29 cellular contexts compared by ENCODE assay signal in genomic region chr6:131839388-131839787, GRCh38. TPM values are rescaled to one million over a fixed set of nuclear protein-coding genes. Genes with fewer than 3 reads are reported as not detected.
"Had no signal": no experiment of that assay in that cellular context is flagged by ENCODE, and none has a peak within 500 bp of the region (broad histone marks: within the 10 kb centered on the region; RNA-seq: fewer than 3 reads in every experiment).

No MANE protein-coding gene starts in this region.

- H3K27ac Mint-ChIP-seq: immature natural killer cell; memory B cell; naive B cell; naive thymus-derived CD8-positive, alpha-beta T cell had no signal

- H2AFZ ChIP-seq: hepatocyte had no signal

- H3K4me3 Mint-ChIP-seq: immature natural killer cell; memory B cell; naive B cell; naive thymus-derived CD8-positive, alpha-beta T cell had no signal

- H3K4me2 ChIP-seq: hepatocyte had no signal

- H3K9me3 ChIP-seq: esophagus muscularis mucosa, gastroesophageal sphincter, heart left ventricle, left ventricle myocardium inferior, mucosa of descending colon had no signal

- H3K27ac ChIP-seq: coronary artery, dorsolateral prefrontal cortex, esophagus muscularis mucosa, foreskin keratinocyte, gastroesophageal sphincter, heart left ventricle, hepatocyte, left ventricle myocardium inferior had no signal

- H3K4me3 ChIP-seq: coronary artery, dorsolateral prefrontal cortex, esophagus muscularis mucosa, gastroesophageal sphincter, heart left ventricle, hepatocyte, left ventricle myocardium inferior, lung, mucosa of descending colon had no signal

- H3K36me3 ChIP-seq: esophagus muscularis mucosa, gastroesophageal sphincter, heart left ventricle, left ventricle myocardium inferior had no signal

- H3K27me3 ChIP-seq: dorsolateral prefrontal cortex, esophagus muscularis mucosa, foreskin keratinocyte, gastroesophageal sphincter, heart left ventricle, hepatocyte had no signal

- H3K4me1 Mint-ChIP-seq: immature natural killer cell; memory B cell; naive thymus-derived CD8-positive, alpha-beta T cell had no signal

- ATAC-seq: foreskin keratinocyte; gastroesophageal sphincter; heart left ventricle; left colon; left lobe of liver; mucosa of descending colon; naive thymus-derived CD8-positive, alpha-beta T cell had no signal

- H3K4me1 ChIP-seq: foreskin keratinocyte, heart left ventricle, left ventricle myocardium inferior had no signal

- H3K36me3 Mint-ChIP-seq: immature natural killer cell; memory B cell; naive B cell; naive thymus-derived CD8-positive, alpha-beta T cell had no signal

- FAIRE-seq: colon, endothelial cell of umbilical vein, frontal cortex, kidney had no signal

- DNase-seq: dermis blood vessel endothelial cell; dorsolateral prefrontal cortex; effector CD4-positive, alpha-beta T cell; effector memory CD4-positive, alpha-beta T cell; foreskin keratinocyte; heart left ventricle; hypothalamus; immature natural killer cell; islet precursor cell; kidney; kidney glomerular epithelial cell; left colon; left ventricle myocardium inferior; mammary epithelial cell; mesendoderm; midbrain; mucosa of descending colon; naive B cell; naive thymus-derived CD8-positive, alpha-beta T cell had no signal

RNA-seq across cellular contexts. Expression of gene ENPP1, which starts 31.6 kb away (rescaled TPM):
- polyA plus RNA-seq: naive thymus-derived CD8-positive, alpha-beta T cell had no signal
